ENCODE assay signal across 8 cellular contexts in the genomic region with DNA sequence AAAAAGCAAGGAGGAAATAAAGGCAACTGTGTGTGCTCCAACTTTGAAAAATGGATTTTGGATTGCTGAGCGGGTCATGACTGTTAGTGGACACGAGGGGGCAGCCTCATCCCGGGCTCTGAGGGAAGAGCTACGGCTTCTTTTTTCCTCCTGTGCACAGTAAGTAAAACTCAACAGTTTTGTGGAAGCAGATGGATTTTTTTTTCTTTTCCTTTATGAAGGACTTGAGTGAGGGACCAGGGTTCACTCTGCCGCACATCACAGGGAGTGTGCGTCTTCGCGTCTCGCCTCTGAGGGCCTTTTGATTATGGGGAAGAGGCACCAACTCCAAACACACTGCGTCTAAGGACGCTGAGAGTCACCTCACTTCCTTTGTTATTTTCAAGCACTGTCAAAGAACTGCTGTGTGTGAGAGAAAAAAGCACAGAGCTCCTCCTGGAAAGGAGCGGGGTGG.
DNase-seq lines count a peak whose midpoint lies in the region; ATAC-seq and TF ChIP-seq lines count a peak whose summit lies in the region.

No MANE protein-coding gene starts in this region.

- H3K36me3 Mint-ChIP-seq in CD14-positive monocyte: no peaks in the 10 kb centered on the region

- H3K27me3 Mint-ChIP-seq in CD14-positive monocyte (ENCODE audit: low read depth in 3 of 3): peaks cover 0 to 4% (median 0%) of the 10 kb centered on the region in 3 donors

- no peaks in the 10 kb centered on the region for H3K9me3 ChIP-seq in adipocyte (ENCODE audit: control insufficient read depth, low read length)
- H3K9me3 ChIP-seq in left ventricle myocardium inferior (replicated peaks): no peaks in the 10 kb centered on the region

- peaks cover 7% of the 10 kb centered on the region for H3K4me1 Mint-ChIP-seq in CD14-positive monocyte

- H3K27me3 ChIP-seq in adipocyte (replicated peaks; ENCODE audit: control insufficient read depth, insufficient read depth, low read length) (peaks cover 1% of the 10 kb centered on the region), left ventricle myocardium inferior (ENCODE audit: low read depth) (no peaks in the 10 kb centered on the region)

- H3K9ac ChIP-seq in adipocyte (ENCODE audit: low read length): peak overlapping the region; percentile 24

- peak; percentile 67 for ATAC-seq in GM18861 (IDR thresholded peaks at IDR 0.05; ENCODE audit: unreplicated experiment)
- peak; percentile 75 for ATAC-seq in HG03196 (IDR thresholded peaks at IDR 0.05; ENCODE audit: unreplicated experiment)
- no peak for ATAC-seq in GM21825 (IDR thresholded peaks at IDR 0.05; ENCODE audit: unreplicated experiment)

- no peaks in the 10 kb centered on the region for H3K9me3 Mint-ChIP-seq in CD14-positive monocyte

- H3K4me3 Mint-ChIP-seq in CD14-positive monocyte: peak overlapping the region; percentile 56 to 87

- no peak overlapping the region for H3K27ac ChIP-seq in left ventricle myocardium inferior (replicated peaks)

- H3K36me3 ChIP-seq in adipocyte (ENCODE audit: control insufficient read depth, insufficient read depth, low read length, severe bottlenecking) (no peaks in the 10 kb centered on the region), left ventricle myocardium inferior (no peaks in the 10 kb centered on the region)

- no peak for DNase-seq in CD14-positive monocyte (ENCODE audit: low spot score)
- DNase-seq in OCI-M1 (lab: John Stamatoyannopoulos, UW): peak; percentile 59
- DNase-seq in adipocyte (ENCODE audit: low read depth): peak; percentile 77
- DNase-seq in left ventricle myocardium inferior: peak; percentile 23
- DNase-seq in pons (ENCODE audit: low spot score): peak; percentile 40

- intact Hi-C loops in CD14-positive monocyte (cut with micrococcal nuclease) (no loop called here), left ventricle myocardium inferior (cut with micrococcal nuclease) (no loop called here)

- H3K4me3 ChIP-seq in adipocyte (ENCODE audit: low read length) (peak overlapping the region; percentile 67), left ventricle myocardium inferior (peak overlapping the region; percentile 54)

- TF ChIP-seq CTCF in CD14-positive monocyte (IDR thresholded peaks at IDR 0.05) (peak; percentile 88), left ventricle myocardium inferior (IDR thresholded peaks at IDR 0.05; ENCODE audit: borderline replicate concordance) (peak; percentile 88)

- H3K4me1 ChIP-seq in adipocyte (ENCODE audit: control insufficient read depth, insufficient read depth, low read length): no peaks in the 10 kb centered on the region
- H3K4me1 ChIP-seq in left ventricle myocardium inferior: peaks cover 11% of the 10 kb centered on the region

- H3K27ac Mint-ChIP-seq in CD14-positive monocyte: peak overlapping the region in 1 of 7 donors; percentile 51
